In genomic region chr13:106132216-106132615, GRCh38 we compare ENCODE assay signal across 34 cellular contexts.
A peak's percentile ranks its signal among the peaks of the same experiment; 100 is the strongest.
DNase-seq lines count a peak whose midpoint lies in the region; ATAC-seq, FAIRE-seq and TF ChIP-seq lines count a peak whose summit lies in the region.
"Had no signal": no experiment of that assay in that cellular context is flagged by ENCODE, and none has a peak within 500 bp of the region (broad histone marks: within the 10 kb centered on the region; RNA-seq: fewer than 3 reads in every experiment).

No MANE protein-coding gene starts in this region.

- TF ChIP-seq POLR2A in A549 (IDR thresholded peaks at IDR 0.05; ENCODE audit: low read length) = no peak

- no peak overlapping the region for H3K4me3 Mint-ChIP-seq in endothelial cell (ENCODE audit: unreplicated experiment)
- H3K4me3 Mint-ChIP-seq: activated CD8-positive, alpha-beta memory T cell treated with anti-CD3 and anti-CD28 coated beads, Interleukin-2, amount 10 ng/mL, durations not matched to agents 7 days and 5 days; activated T-cell treated with anti-CD3 and anti-CD28 coated beads, Interleukin-2, amount 50 U/mL, for 72 hours; B cell; CD8-positive, alpha-beta memory T cell; IgD-negative memory B cell; neural progenitor cell; WTC11 had no signal

- H3K4me1 ChIP-seq in A549 = peaks cover 17% of the 10 kb centered on the region
- H3K4me1 ChIP-seq in SJSA1 (replicated peaks) = peaks cover 25% of the 10 kb centered on the region
- peaks cover 22% of the 10 kb centered on the region for H3K4me1 ChIP-seq in osteoblast (ENCODE audit: insufficient read depth, low read length)
- H3K4me1 ChIP-seq in kidney (ENCODE audit: control insufficient read depth in 1 of 2, insufficient read depth in 1 of 2, low read depth in 1 of 2, low read length in 2 of 2) = no peaks in the 10 kb centered on the region
- H3K4me1 ChIP-seq: neural progenitor cell, vagina had no signal

- DNase-seq in A549 (ENCODE audit: low read depth in 1 of 2, low spot score in 1 of 2) (no peak), SJSA1 (ENCODE audit: low read depth in 1 of 2, low spot score in 2 of 2) (no peak), osteoblast (ENCODE audit: insufficient read length, low spot score, missing footprints) (no peak), kidney (no peak), endothelial cell (ENCODE audit: low spot score) (no peak)
- DNase-seq: activated CD4-positive, alpha-beta T cell treated with anti-CD3 and anti-CD28 coated beads, Interleukin-2, amount 50 U/mL, for 1 hour; activated CD8-positive, alpha-beta memory T cell treated with anti-CD3 and anti-CD28 coated beads, Interleukin-2, amount 10 ng/mL, durations not matched to agents 7 days and 5 days; activated naive CD4-positive, alpha-beta T cell treated with Interleukin-2 at 50 U/mL for 16 hours; activated T-cell treated with anti-CD3 and anti-CD28 coated beads, Interleukin-2, amount 50 U/mL, for 72 hours; amygdala; caudate nucleus; CD8-positive, alpha-beta memory T cell; DMS153; NCI-H1092 treated with DMSO at 0.1 percent for 48 hours; NCI-H187; NCI-H2171 treated with DMSO at 0.1 percent for 48 hours; NCI-H526; NK-92 treated with Interleukin-12 subunit alpha and Interleukin-12 subunit beta, amount 100 ng/mL, for 24 hours; PC-3; SHP77; stimulated activated naive CD8-positive, alpha-beta T cell treated with anti-CD3 and anti-CD28 coated beads, Interleukin-15, Interleukin-2, amounts not matched to agents 100 U/mL and 50 U/mL, for 24 hours; SW 1271; T1000 had no signal

- no peak overlapping the region; a peak in 1 of 6 replicates for H3K27ac ChIP-seq in A549
- peak overlapping the region; percentile 60 for H3K27ac ChIP-seq in SJSA1
- peak overlapping the region; percentile 42 for H3K27ac ChIP-seq in osteoblast (ENCODE audit: low read depth, low read length)
- H3K27ac ChIP-seq in kidney (ENCODE audit: low read depth in 2 of 2, low read length in 2 of 2) = no peak overlapping the region
- H3K27ac ChIP-seq: neural progenitor cell, thoracic aorta, vagina had no signal

- H2AFZ ChIP-seq in osteoblast (ENCODE audit: low read length) = no peak overlapping the region
- H2AFZ ChIP-seq: neural progenitor cell had no signal

- 0% methylated on average over 1 of the region's 1 CpG for WGBS in A549 (ENCODE audit: missing lambda C conversion rate)

- no peaks in the 10 kb centered on the region for H4K20me1 ChIP-seq in osteoblast (ENCODE audit: insufficient read depth, low read length)

- no peaks in the 10 kb centered on the region for H3K9me3 Mint-ChIP-seq in endothelial cell (ENCODE audit: unreplicated experiment)

- CTCF ChIA-PET in A549 (lab: Yijun Ruan, JAX) = interaction anchor here (1.1 kb wide), 1 partner anchor 390 kb away, joined by 3 read pairs; no protein-coding TSS in a partner anchor

- H3K79me2 ChIP-seq in osteoblast (ENCODE audit: insufficient read depth, low read length) = no peaks in the 10 kb centered on the region

- H3K4me3 ChIP-seq in A549 (no peak overlapping the region), SJSA1 (no peak overlapping the region), osteoblast (ENCODE audit: insufficient read depth, low read length) (no peak overlapping the region), kidney (ENCODE audit: low read length in 2 of 2) (no peak overlapping the region)
- H3K4me3 ChIP-seq: neural progenitor cell, thoracic aorta, vagina had no signal

- peaks cover 6% of the 10 kb centered on the region for H3K4me1 Mint-ChIP-seq in endothelial cell (ENCODE audit: unreplicated experiment)
- H3K4me1 Mint-ChIP-seq: activated CD8-positive, alpha-beta memory T cell treated with anti-CD3 and anti-CD28 coated beads, Interleukin-2, amount 10 ng/mL, durations not matched to agents 7 days and 5 days; B cell; CD8-positive, alpha-beta memory T cell; IgD-negative memory B cell; neural progenitor cell had no signal

- no peak overlapping the region for H3K27ac Mint-ChIP-seq in endothelial cell (ENCODE audit: unreplicated experiment)
- H3K27ac Mint-ChIP-seq: activated CD8-positive, alpha-beta memory T cell treated with anti-CD3 and anti-CD28 coated beads, Interleukin-2, amount 10 ng/mL, durations not matched to agents 7 days and 5 days; activated T-cell treated with anti-CD3 and anti-CD28 coated beads, Interleukin-2, amount 50 U/mL, for 72 hours; B cell; CD8-positive, alpha-beta memory T cell; IgD-negative memory B cell; neural progenitor cell; progenitor cell of endocrine pancreas; WTC11 had no signal

- no peak for TF ChIP-seq CTCF in A549 (IDR thresholded peaks at IDR 0.05)
- TF ChIP-seq CTCF in osteoblast (IDR thresholded peaks at IDR 0.05; ENCODE audit: extremely low read depth, low read depth, low read length) = no peak
- no peak for TF ChIP-seq CTCF in kidney (IDR thresholded peaks at IDR 0.05; ENCODE audit: borderline replicate concordance, extremely low read depth, insufficient read depth)
- TF ChIP-seq CTCF in endothelial cell (IDR thresholded peaks at IDR 0.05; ENCODE audit: unreplicated experiment) = no peak

- ATAC-seq in A549 (no peak), esophagus mucosa (peak; percentile 46), GM19395 (IDR thresholded peaks at IDR 0.05; ENCODE audit: unreplicated experiment) (no peak), HG03097 (IDR thresholded peaks at IDR 0.05; ENCODE audit: low FRiP score, unreplicated experiment) (no peak)
- ATAC-seq: activated CD8-positive, alpha-beta memory T cell treated with anti-CD3 and anti-CD28 coated beads, Interleukin-2, amount 10 ng/mL, durations not matched to agents 7 days and 5 days; activated T-cell treated with anti-CD3 and anti-CD28 coated beads, Interleukin-2, amount 50 U/mL, for 72 hours; stimulated activated naive CD8-positive, alpha-beta T cell treated with anti-CD3 and anti-CD28 coated beads, Interleukin-15, Interleukin-2, amounts not matched to agents 100 U/mL and 50 U/mL, for 24 hours; WTC11 had no signal

- H3K9me3 ChIP-seq in A549 (no peaks in the 10 kb centered on the region), SJSA1 (replicated peaks) (peaks cover 11% of the 10 kb centered on the region; the same call in 1 of the 2 replicates), osteoblast (ENCODE audit: low read depth, low read length) (no peaks in the 10 kb centered on the region), kidney (ENCODE audit: control insufficient read depth in 1 of 2, low read length in 2 of 2) (no peaks in the 10 kb centered on the region)
- H3K9me3 ChIP-seq: thoracic aorta, vagina had no signal

- FAIRE-seq in A549 (lab: Jason Lieb, UNC) (no peak), kidney (lab: Jason Lieb, UNC) (no peak)
- FAIRE-seq: endometrium had no signal

- H3K36me3 Mint-ChIP-seq in endothelial cell (ENCODE audit: low read depth, unreplicated experiment) = peaks cover 5% of the 10 kb centered on the region
- H3K36me3 Mint-ChIP-seq: activated CD8-positive, alpha-beta memory T cell treated with anti-CD3 and anti-CD28 coated beads, Interleukin-2, amount 10 ng/mL, durations not matched to agents 7 days and 5 days; CD8-positive, alpha-beta memory T cell; IgD-negative memory B cell had no signal

- no peak for TF ChIP-seq EP300 in A549 (IDR thresholded peaks at IDR 0.05)

- no peak overlapping the region for H3K9ac ChIP-seq in kidney (ENCODE audit: low read length in 2 of 2)
- H3K9ac ChIP-seq: neural progenitor cell had no signal

- H3K36me3 ChIP-seq in SJSA1 = no peaks in the 10 kb centered on the region
- H3K36me3 ChIP-seq in osteoblast (ENCODE audit: insufficient read depth, low read length) = no peaks in the 10 kb centered on the region
- H3K36me3 ChIP-seq in kidney (ENCODE audit: control insufficient read depth in 1 of 2, insufficient read depth in 2 of 2, low read length in 2 of 2) = no peaks in the 10 kb centered on the region
- H3K36me3 ChIP-seq: neural progenitor cell, thoracic aorta, vagina had no signal

- POLR2A ChIA-PET in A549 (lab: Yijun Ruan, JAX) = no interaction called here

- peaks cover 1% of the 10 kb centered on the region for H3K27me3 Mint-ChIP-seq in endothelial cell (ENCODE audit: unreplicated experiment)
- H3K27me3 Mint-ChIP-seq: activated CD8-positive, alpha-beta memory T cell treated with anti-CD3 and anti-CD28 coated beads, Interleukin-2, amount 10 ng/mL, durations not matched to agents 7 days and 5 days; B cell; CD8-positive, alpha-beta memory T cell; IgD-negative memory B cell; progenitor cell of endocrine pancreas had no signal

- no peaks in the 10 kb centered on the region for H3K27me3 ChIP-seq in SJSA1 (replicated peaks)
- H3K27me3 ChIP-seq in osteoblast (ENCODE audit: insufficient read depth, low read length) = no peaks in the 10 kb centered on the region
- H3K27me3 ChIP-seq: neural progenitor cell, vagina had no signal

- intact Hi-C loops in kidney (cut with DNase I) = no loop called here

- H3K4me2 ChIP-seq in A549 (peak overlapping the region; percentile 43; the same call in 2 of the 3 replicates), osteoblast (ENCODE audit: insufficient read depth, low read length) (peak overlapping the region; percentile 62)
- H3K4me2 ChIP-seq: neural progenitor cell had no signal

- TF ChIP-seq RAD21 in A549 (conservative IDR thresholded peaks at IDR 0.05 in 1 of 2, IDR thresholded peaks at IDR 0.05 in 1 of 2) = no peak

TF ChIP-seq in A549, 52 proteins besides CTCF, POLR2A, EP300 and RAD21:
- TF ChIP-seq, protein P1, sequence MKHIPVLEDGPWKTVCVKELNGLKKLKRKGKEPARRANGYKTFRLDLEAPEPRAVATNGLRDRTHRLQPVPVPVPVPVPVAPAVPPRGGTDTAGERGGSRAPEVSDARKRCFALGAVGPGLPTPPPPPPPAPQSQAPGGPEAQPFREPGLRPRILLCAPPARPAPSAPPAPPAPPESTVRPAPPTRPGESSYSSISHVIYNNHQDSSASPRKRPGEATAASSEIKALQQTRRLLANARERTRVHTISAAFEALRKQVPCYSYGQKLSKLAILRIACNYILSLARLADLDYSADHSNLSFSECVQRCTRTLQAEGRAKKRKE (CRISPR knock-in tag; IDR thresholded peaks at IDR 0.05; ENCODE audit: low read depth) = no peak
- TF ChIP-seq NFE2L2 (conservative IDR thresholded peaks at IDR 0.05; ENCODE audit: low read length) = no peak
- no peak for TF ChIP-seq CEBPB (IDR thresholded peaks at IDR 0.05)
- TF ChIP-seq FOXS1 (CRISPR knock-in tag; IDR thresholded peaks at IDR 0.05) = no peak
- TF ChIP-seq SMC3 (IDR thresholded peaks at IDR 0.05) = no peak
- no peak for TF ChIP-seq RNF2 (IDR thresholded peaks at IDR 0.05; ENCODE audit: borderline replicate concordance, low read depth)

Comparison
In these comparisons a context has a peak if more than half of its experiments do, and no peak if none do; other contexts are left out.
1. H3K27ac ChIP-seq: peak in SJSA1 (single experiment) and osteoblast (single experiment); none in A549 (0 of 2) and kidney (0 of 2).